In the genomic region with DNA sequence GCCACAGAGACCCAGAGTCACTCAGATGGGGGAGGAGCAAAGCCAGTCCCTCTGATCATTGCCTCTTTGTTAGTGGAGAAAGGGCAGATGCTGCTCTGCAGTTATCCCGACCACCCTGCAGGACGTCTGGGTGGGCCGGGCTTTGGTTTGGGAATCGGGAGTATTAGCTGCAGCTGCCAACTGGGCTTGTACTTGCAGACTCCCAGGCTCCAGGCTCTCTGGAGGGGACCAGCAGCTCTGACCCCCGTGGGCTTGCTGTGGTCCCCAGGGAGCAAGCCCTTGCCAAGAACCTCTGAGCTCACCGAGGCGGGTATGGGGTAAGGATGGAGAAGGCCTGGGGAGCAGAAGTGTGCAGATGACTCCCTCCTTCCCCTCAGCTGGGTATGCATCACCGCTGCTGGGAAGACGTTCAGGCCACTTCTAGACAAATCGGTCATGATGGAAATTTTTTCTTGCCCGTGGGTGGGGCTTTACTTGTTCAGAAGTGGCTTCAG, we compare ENCODE assay signal across 9 cellular contexts. TPM values are rescaled to one million over a fixed set of nuclear protein-coding genes. Genes with fewer than 3 reads are reported as not detected.
DNase-seq lines count a peak whose midpoint lies in the region; ATAC-seq, FAIRE-seq and TF ChIP-seq lines count a peak whose summit lies in the region.
"Had no signal": no experiment of that assay in that cellular context is flagged by ENCODE, and none has a peak within 500 bp of the region (broad histone marks: within the 10 kb centered on the region; RNA-seq: fewer than 3 reads in every experiment).

No MANE protein-coding gene starts in this region.

- no peak overlapping the region for H3K9ac ChIP-seq in mesendoderm (ENCODE audit: low read length)

- no CpG with 5 or more reads among the region's 11 CpGs for WGBS in mesendoderm (ENCODE audit: extremely low coverage, insufficient coverage, low lambda C conversion rate)

- CTCF ChIA-PET in MCF 10A (lab: Yijun Ruan, JAX): interaction anchor here (0.7 to 2.5 kb wide), 8 partner anchors 8 to 336 kb away, joined by 3 to 14 read pairs (median 6); no protein-coding TSS in a partner anchor

- peak overlapping the region in 1 of 3 donors; percentile 31 for H3K4me3 ChIP-seq in breast epithelium
- H3K4me3 ChIP-seq in mesendoderm (ENCODE audit: low read length): no peak overlapping the region

- no peak for FAIRE-seq in GM12892 (lab: Jason Lieb, UNC)

- POLR2A ChIA-PET in MCF 10A (lab: Yijun Ruan, JAX): interaction anchor here (1.2 to 16.1 kb wide), 3 partner anchors 10 to 18 kb away, joined by 3 to 229 read pairs (median 7); partner anchors contain the start of gene MAPKAPK2

- no peak overlapping the region for H3K27ac Mint-ChIP-seq in MCF 10A (ENCODE audit: low read depth, unreplicated experiment)
- H3K27ac Mint-ChIP-seq in activated naive CD4-positive, alpha-beta T cell treated with anti-CD3 and anti-CD28 coated beads, Interleukin-2, amount 50 U/mL, for 72 hours: peak overlapping the region in 1 of 2 donors; percentile 46

- H3K4ac ChIP-seq in mesendoderm (ENCODE audit: low read depth, low read length): no peak overlapping the region

- no peak overlapping the region for H2AK5ac ChIP-seq in mesendoderm (ENCODE audit: low read length)

- no peak overlapping the region for H3K23ac ChIP-seq in mesendoderm (ENCODE audit: low read length)

- no peak for TF ChIP-seq POLR2A in breast epithelium (IDR thresholded peaks at IDR 0.05)
- no peak for TF ChIP-seq POLR2A in GM12892 (IDR thresholded peaks at IDR 0.05; ENCODE audit: low read depth, low read length)

- DNase-seq in breast epithelium (ENCODE audit: low spot score in 2 of 2) (no peak), MCF 10A (ENCODE audit: unreplicated experiment) (no peak), mesendoderm (peak; percentile 50), stromal cell of bone marrow (ENCODE audit: low read depth) (peak; percentile 95), NCI-H2196 treated with DMSO at 0.1 percent for 48 hours (lab: John Stamatoyannopoulos, UW; ENCODE audit: unreplicated experiment) (no peak), GM12892 (ENCODE audit: insufficient read length) (no peak), NOMO-1 (lab: John Stamatoyannopoulos, UW; ENCODE audit: unreplicated experiment in 2 of 2) (no peak)
- peak in 1 of 2 donors; percentile 50 for DNase-seq in activated naive CD4-positive, alpha-beta T cell treated with anti-CD3 and anti-CD28 coated beads, Interleukin-2, amount 50 U/mL, for 72 hours (ENCODE audit: low spot score in 2 of 2)

- H3K56ac ChIP-seq in mesendoderm (ENCODE audit: low read length): no peak overlapping the region

- H2BK5ac ChIP-seq in mesendoderm (ENCODE audit: low read length): no peak overlapping the region

- no peak overlapping the region for H4K5ac ChIP-seq in mesendoderm (ENCODE audit: low read length)

- peaks cover 16% of the 10 kb centered on the region for H3K36me3 Mint-ChIP-seq in MCF 10A (ENCODE audit: insufficient read depth, unreplicated experiment)
- peaks cover 0 to 10% of the 10 kb centered on the region in 2 donors for H3K36me3 Mint-ChIP-seq in activated naive CD4-positive, alpha-beta T cell treated with anti-CD3 and anti-CD28 coated beads, Interleukin-2, amount 50 U/mL, for 72 hours

- no peak overlapping the region for H2BK15ac ChIP-seq in mesendoderm (replicated peaks; ENCODE audit: low read depth)

- H4K8ac ChIP-seq in mesendoderm (ENCODE audit: low read depth, low read length): no peak overlapping the region

- no peak overlapping the region for H3K4me3 Mint-ChIP-seq in MCF 10A (ENCODE audit: unreplicated experiment)

- TF ChIP-seq CTCF in breast epithelium (IDR thresholded peaks at IDR 0.05) (no peak), MCF 10A (IDR thresholded peaks at IDR 0.05; ENCODE audit: unreplicated experiment) (no peak)

- peaks cover 9 to 18% of the 10 kb centered on the region in 2 donors for H3K4me1 ChIP-seq in breast epithelium
- H3K4me1 ChIP-seq in mesendoderm (ENCODE audit: control insufficient read depth, low read depth, low read length): peaks cover 22% of the 10 kb centered on the region

- no peaks in the 10 kb centered on the region for H3K9me3 ChIP-seq in breast epithelium

- no peaks in the 10 kb centered on the region for H3K36me3 ChIP-seq in breast epithelium
- no peaks in the 10 kb centered on the region for H3K36me3 ChIP-seq in mesendoderm (ENCODE audit: control insufficient read depth, insufficient read depth, low read length)

- H3K79me2 ChIP-seq in mesendoderm (ENCODE audit: control insufficient read depth, insufficient read depth, low read length): peaks cover 34% of the 10 kb centered on the region

- H3K27me3 ChIP-seq in breast epithelium: no peaks in the 10 kb centered on the region
- no peaks in the 10 kb centered on the region for H3K27me3 ChIP-seq in mesendoderm (ENCODE audit: insufficient read depth, low read length, poor library complexity)

- ATAC-seq in activated naive CD4-positive, alpha-beta T cell treated with anti-CD3 and anti-CD28 coated beads, Interleukin-2, amount 50 U/mL, for 72 hours: peak; percentile 77 to 83

- BruUV-seq in MCF 10A (replicated peaks; lab: Mats Ljungman, UMichigan): no TSS peak

- H3K4me1 Mint-ChIP-seq in MCF 10A (ENCODE audit: insufficient read depth, unreplicated experiment): peaks cover 61% of the 10 kb centered on the region

- no peaks in the 10 kb centered on the region for H3K9me3 Mint-ChIP-seq in MCF 10A (ENCODE audit: unreplicated experiment)
- H3K9me3 Mint-ChIP-seq in activated naive CD4-positive, alpha-beta T cell treated with anti-CD3 and anti-CD28 coated beads, Interleukin-2, amount 50 U/mL, for 72 hours: no peaks in the 10 kb centered on the region

- peaks cover 35% of the 10 kb centered on the region for H3K79me1 ChIP-seq in mesendoderm (ENCODE audit: low read length)

- H2BK120ac ChIP-seq in mesendoderm (ENCODE audit: low read depth, low read length): no peak overlapping the region

- no peak overlapping the region for H3K18ac ChIP-seq in mesendoderm (ENCODE audit: low read length)

- intact Hi-C loops in breast epithelium (cut with DNase I; ENCODE audit: low total_unique reads): no loop called here
- intact Hi-C loops in MCF 10A (cut with micrococcal nuclease): no loop called here

- no peak overlapping the region for H3K4me2 ChIP-seq in mesendoderm (ENCODE audit: low read length)

- peak overlapping the region; percentile 51 to 74 for H3K27ac ChIP-seq in breast epithelium
- H3K27ac ChIP-seq in mesendoderm (ENCODE audit: low read depth, low read length): no peak overlapping the region
- H3K27ac ChIP-seq: VCaP had no signal

- no peaks in the 10 kb centered on the region for H3K27me3 Mint-ChIP-seq in MCF 10A (ENCODE audit: insufficient read depth, unreplicated experiment)

RNA-seq across cellular contexts. Expression of gene MAPKAPK2, which starts 21.6 kb away (rescaled TPM):
- 10 to 100 TPM; 47.4 to 69.2 (median 67.2) TPM for total RNA-seq in breast epithelium
- total RNA-seq in MCF 10A (2022): 142 and 178 TPM in 2 replicates
- total RNA-seq in activated naive CD4-positive, alpha-beta T cell treated with anti-CD3 and anti-CD28 coated beads, Interleukin-2, amount 50 U/mL, for 72 hours: 100 to 1,000 TPM in 1 of 2 donors, 10 to 100 TPM in 1; 69.4 to 116 TPM
- polyA plus RNA-seq in mesendoderm (2013, experiment 1 of 2): 32.5 TPM
- 32.5 TPM for polyA plus RNA-seq in mesendoderm (2013, experiment 2 of 2)
- polyA plus RNA-seq in GM12892 (2012; ENCODE audit: missing spikeins): 37.5 TPM

Comparison
In these comparisons a context has a peak if more than half of its experiments do, and no peak if none do; other contexts are left out.
1. DNase-seq: peak in mesendoderm (single experiment) and stromal cell of bone marrow (single experiment); none in breast epithelium (0 of 2), MCF 10A (single experiment), NCI-H2196 treated with DMSO at 0.1 percent for 48 hours (single experiment), GM12892 (single experiment) and NOMO-1 (0 of 2).